In genomic region chr17:48238933-48239602, GRCh38 we compare ENCODE assay signal across 30 cellular contexts.
DNase-seq lines count a peak whose midpoint lies in the region; ATAC-seq, FAIRE-seq and TF ChIP-seq lines count a peak whose summit lies in the region.
"Had no signal": no experiment of that assay in that cellular context is flagged by ENCODE, and none has a peak within 500 bp of the region (broad histone marks: within the 10 kb centered on the region; RNA-seq: fewer than 3 reads in every experiment).

No MANE protein-coding gene starts in this region.

- TSS peak; percentile 41 for BruUV-seq in GM12878 (replicated peaks; lab: Mats Ljungman, UMichigan)

- no peaks in the 10 kb centered on the region for H3K9me3 Mint-ChIP-seq in nephron progenitor cell
- H3K9me3 Mint-ChIP-seq: activated naive CD4-positive, alpha-beta T cell treated with anti-CD3 and anti-CD28 coated beads, Interleukin-2, amount 10 ng/mL, durations not matched to agents 7 days and 5 days; CD14-positive monocyte; endodermal cell had no signal

- RAD21 ChIA-PET in GM12878 (lab: Charles Lee; ENCODE audit: unreplicated experiment), result interaction anchor here (1.3 to 2.9 kb wide), 3 partner anchors 11 to 164 kb away, joined by 3 to 12 read pairs (median 4); no protein-coding TSS in a partner anchor

- peaks cover 87% of the 10 kb centered on the region for H3K4me1 Mint-ChIP-seq in nephron progenitor cell

- no peak overlapping the region for H2AFZ ChIP-seq in GM12878 (ENCODE audit: control insufficient read depth, low read depth, low read length)

- no peaks in the 10 kb centered on the region for H3K36me3 ChIP-seq in GM12878 (ENCODE audit: control insufficient read depth in 2 of 2, insufficient read depth in 2 of 2, low read length in 1 of 2)
- no peaks in the 10 kb centered on the region for H3K36me3 ChIP-seq in kidney (ENCODE audit: control insufficient read depth in 1 of 2, insufficient read depth in 2 of 2, low read length in 2 of 2)
- H3K36me3 ChIP-seq: esophagus muscularis mucosa, heart right ventricle, MG63, neutrophil had no signal

- no peak for TF ChIP-seq RAD21 in GM12878 (IDR thresholded peaks at IDR 0.05; ENCODE audit: insufficient read depth, low read depth, low read length)

- in situ Hi-C loops in GM12878 (cut with MboI), result no loop called here

- H3K36me3 Mint-ChIP-seq in nephron progenitor cell (ENCODE audit: low read depth), result no peaks in the 10 kb centered on the region
- H3K36me3 Mint-ChIP-seq: CD14-positive monocyte had no signal

- no peak for TF ChIP-seq CTCF in GM12878 (IDR thresholded peaks at IDR 0.05 in 2 of 3, conservative IDR thresholded peaks at IDR 0.05 in 1 of 3; ENCODE audit: control insufficient read depth in 2 of 3, extremely low read depth in 1 of 3, insufficient read depth in 1 of 3, low read depth in 3 of 3, low read length in 3 of 3)
- no peak for TF ChIP-seq CTCF in nephron progenitor cell (IDR thresholded peaks at IDR 0.05)
- no peak for TF ChIP-seq CTCF in kidney (IDR thresholded peaks at IDR 0.05; ENCODE audit: borderline replicate concordance, extremely low read depth, insufficient read depth)

- WGBS in GM12878 (ENCODE audit: insufficient coverage, insufficient replicate concordance, low lambda C conversion rate, missing lambda C conversion rate), result 55% methylated on average over 4 of the region's 4 CpGs

- peak overlapping the region; percentile 99 for H3K27ac Mint-ChIP-seq in nephron progenitor cell
- H3K27ac Mint-ChIP-seq: activated CD4-positive, alpha-beta T cell treated with anti-CD3 and anti-CD28 coated beads for 36 hours; activated naive CD4-positive, alpha-beta T cell treated with anti-CD3 and anti-CD28 coated beads, Interleukin-2, amount 10 ng/mL, durations not matched to agents 7 days and 5 days; endodermal cell had no signal

- H3K79me2 ChIP-seq in GM12878 (ENCODE audit: control insufficient read depth, insufficient read depth, low read length), result no peaks in the 10 kb centered on the region

- FAIRE-seq in G401.6 (lab: Jason Lieb, UNC) (peak; percentile 87), GM12878 (lab: Jason Lieb, UNC) (no peak), kidney (lab: Jason Lieb, UNC) (no peak)
- FAIRE-seq: GM12891 had no signal

- H3K4me1 ChIP-seq in GM12878 (ENCODE audit: control insufficient read depth, insufficient read depth, low read length) (peaks cover 41% of the 10 kb centered on the region), kidney (ENCODE audit: control insufficient read depth in 1 of 2, insufficient read depth in 1 of 2, low read depth in 1 of 2, low read length in 2 of 2) (peaks cover 9 to 20% of the 10 kb centered on the region in 2 donors)

- intact Hi-C loops in GM12878 (cut with micrococcal nuclease; ENCODE audit: unreplicated experiment) (no loop called here), kidney (cut with DNase I) (no loop called here)

- no peaks in the 10 kb centered on the region for H3K27me3 ChIP-seq in GM12878 (replicated peaks in 1 of 2; ENCODE audit: control insufficient read depth in 2 of 2, insufficient read depth in 2 of 2, low read length in 1 of 2)
- H3K27me3 ChIP-seq: heart right ventricle, MG63 had no signal

- TF ChIP-seq POLR2A in GM12878 (IDR thresholded peaks at IDR 0.05; ENCODE audit: low read depth, low read length), result no peak

- no peaks in the 10 kb centered on the region for H4K20me1 ChIP-seq in GM12878 (ENCODE audit: control insufficient read depth, insufficient read depth)

- no peak overlapping the region for H3K9ac ChIP-seq in GM12878 (ENCODE audit: control insufficient read depth, insufficient read depth, low read length)
- H3K9ac ChIP-seq in kidney (ENCODE audit: low read length in 2 of 2), result no peak overlapping the region

- H3K27ac ChIP-seq in GM12878 (ENCODE audit: control insufficient read depth, insufficient read depth) (no peak overlapping the region), kidney (ENCODE audit: low read depth in 2 of 2, low read length in 2 of 2) (no peak overlapping the region)
- H3K27ac ChIP-seq: esophagus muscularis mucosa, neutrophil had no signal

- CTCF ChIA-PET in GM12878 (lab: Yijun Ruan, JAX), result interaction anchor here (0.5 to 20.3 kb wide), 9 partner anchors 11 to 398 kb away, joined by 3 to 220 read pairs (median 4); partner anchors contain the start of gene HOXB5

- H3K9me3 ChIP-seq in GM12878 (replicated peaks; ENCODE audit: control insufficient read depth, insufficient read depth, low read length), result no peaks in the 10 kb centered on the region
- no peaks in the 10 kb centered on the region for H3K9me3 ChIP-seq in kidney (ENCODE audit: control insufficient read depth in 1 of 2, low read length in 2 of 2)
- H3K9me3 ChIP-seq: esophagus muscularis mucosa, heart right ventricle, MG63, neutrophil had no signal

- POLR2A ChIA-PET in GM12878 (lab: Charles Lee), result interaction anchor here (0.5 to 1.9 kb wide), 3 partner anchors 23 to 80 kb away, joined by 4 to 5 read pairs (median 5); no protein-coding TSS in a partner anchor

- DNase-seq in M059J (ENCODE audit: low read depth), result peak; percentile 22
- no peak for DNase-seq in GM12878 (ENCODE audit: low read depth, low spot score)
- DNase-seq in nephron progenitor cell, result no peak
- no peak for DNase-seq in kidney
- DNase-seq in superior temporal gyrus (ENCODE audit: extremely low spot score), result no peak
- no peak for DNase-seq in DMS 273 (lab: John Stamatoyannopoulos, UW; ENCODE audit: unreplicated experiment)
- DNase-seq: activated CD4-positive, alpha-beta T cell treated with anti-CD3 and anti-CD28 coated beads for 36 hours; activated naive CD4-positive, alpha-beta T cell treated with anti-CD3 and anti-CD28 coated beads, Interleukin-2, amount 10 ng/mL, durations not matched to agents 7 days and 5 days; activated T-cell treated with anti-CD3 and anti-CD28 coated beads for 4 hours; cortex of kidney; endodermal cell; foreskin melanocyte; H7; heart right ventricle; KBM-7; MG63; NCI-H1105 treated with DMSO at 0.1 percent for 48 hours; NCI-H2029 treated with DMSO at 0.1 percent for 48 hours; NCI-H345; NCI-H82; stimulated activated CD4-positive, alpha-beta T cell treated with anti-CD3 and anti-CD28 coated beads, Interleukin-12 subunit alpha, Interleukin-12 subunit beta, amount 100 ng/mL, for 4 hours; stimulated activated CD4-positive, alpha-beta T cell treated with anti-CD3 and anti-CD28 coated beads, Interleukin-4, amount 100 ng/mL, for 1 hour had no signal

- no peak for TF ChIP-seq EP300 in GM12878 (IDR thresholded peaks at IDR 0.05; ENCODE audit: borderline replicate concordance in 1 of 2, control insufficient read depth in 1 of 2, low read depth in 2 of 2, low read length in 2 of 2)

- H3K4me2 ChIP-seq in GM12878 (ENCODE audit: control insufficient read depth, insufficient read depth), result peak overlapping the region; percentile 53; the same call in 1 of the 2 replicates

- H3K4me3 ChIP-seq in GM12878 (no peak overlapping the region), kidney (ENCODE audit: low read length in 2 of 2) (no peak overlapping the region)
- H3K4me3 ChIP-seq: esophagus muscularis mucosa, heart right ventricle, lung, MG63 had no signal

- peak overlapping the region; percentile 70 for H3K4me3 Mint-ChIP-seq in nephron progenitor cell
- H3K4me3 Mint-ChIP-seq: activated CD4-positive, alpha-beta T cell treated with anti-CD3 and anti-CD28 coated beads for 36 hours; activated naive CD4-positive, alpha-beta T cell treated with anti-CD3 and anti-CD28 coated beads, Interleukin-2, amount 10 ng/mL, durations not matched to agents 7 days and 5 days; CD14-positive monocyte; endodermal cell had no signal

- SMC1A ChIA-PET in GM12878 (lab: Charles Lee; ENCODE audit: uncharacterized antibody, unreplicated experiment), result interaction anchor here (0.8 to 2.9 kb wide), 8 partner anchors 11 to 159 kb away, joined by 3 to 15 read pairs (median 4); no protein-coding TSS in a partner anchor

- ATAC-seq in GM12878 (peak; percentile 15; the same call in 2 of the 3 replicates), GM18517 (IDR thresholded peaks at IDR 0.05; ENCODE audit: unreplicated experiment) (no peak)
- ATAC-seq: activated CD4-positive, alpha-beta T cell treated with anti-CD3 and anti-CD28 coated beads for 36 hours; heart right ventricle; sciatic nerve had no signal

- no peaks in the 10 kb centered on the region for H3K27me3 Mint-ChIP-seq in nephron progenitor cell (ENCODE audit: low read depth, poor library complexity)
- H3K27me3 Mint-ChIP-seq: activated CD4-positive, alpha-beta T cell treated with anti-CD3 and anti-CD28 coated beads for 36 hours; activated naive CD4-positive, alpha-beta T cell treated with anti-CD3 and anti-CD28 coated beads, Interleukin-2, amount 10 ng/mL, durations not matched to agents 7 days and 5 days had no signal

TF ChIP-seq in GM12878, 131 proteins besides CTCF, POLR2A, EP300 and RAD21 (continues in another document):
- TF ChIP-seq RUNX3 (IDR thresholded peaks at IDR 0.05; ENCODE audit: low read length), result peak; percentile 89
- 0 out of 2 replicates have a peak, but pooled peaks have one; percentile 17 for TF ChIP-seq FOXM1 (IDR thresholded peaks at IDR 0.05; ENCODE audit: low read depth, low read length)
- TF ChIP-seq, protein P1, sequence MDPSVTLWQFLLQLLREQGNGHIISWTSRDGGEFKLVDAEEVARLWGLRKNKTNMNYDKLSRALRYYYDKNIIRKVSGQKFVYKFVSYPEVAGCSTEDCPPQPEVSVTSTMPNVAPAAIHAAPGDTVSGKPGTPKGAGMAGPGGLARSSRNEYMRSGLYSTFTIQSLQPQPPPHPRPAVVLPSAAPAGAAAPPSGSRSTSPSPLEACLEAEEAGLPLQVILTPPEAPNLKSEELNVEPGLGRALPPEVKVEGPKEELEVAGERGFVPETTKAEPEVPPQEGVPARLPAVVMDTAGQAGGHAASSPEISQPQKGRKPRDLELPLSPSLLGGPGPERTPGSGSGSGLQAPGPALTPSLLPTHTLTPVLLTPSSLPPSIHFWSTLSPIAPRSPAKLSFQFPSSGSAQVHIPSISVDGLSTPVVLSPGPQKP (IDR thresholded peaks at IDR 0.05; ENCODE audit: low read depth, low read length), result no peak
- TF ChIP-seq ZNF207 (IDR thresholded peaks at IDR 0.05; ENCODE audit: borderline replicate concordance), result no peak
- no peak for TF ChIP-seq NBN (IDR thresholded peaks at IDR 0.05)
- no peak for TF ChIP-seq IKZF2 (IDR thresholded peaks at IDR 0.05)
